16 cellular contexts compared by ENCODE assay signal in genomic region chr3:32124977-32125376, GRCh38. TPM values are rescaled to one million over a fixed set of nuclear protein-coding genes. Genes with fewer than 3 reads are reported as not detected.
DNase-seq lines count a peak whose midpoint lies in the region; ATAC-seq and TF ChIP-seq lines count a peak whose summit lies in the region.
"Had no signal": no experiment of that assay in that cellular context is flagged by ENCODE, and none has a peak within 500 bp of the region (broad histone marks: within the 10 kb centered on the region; RNA-seq: fewer than 3 reads in every experiment).

No MANE protein-coding gene starts in this region.

- no peak for ATAC-seq in heart left ventricle
- ATAC-seq in left ventricle myocardium superior = no peak
- no peak for ATAC-seq in right cardiac atrium
- ATAC-seq in left cardiac atrium = no peak
- no peak for ATAC-seq in gastrocnemius medialis
- ATAC-seq in HG02973 (IDR thresholded peaks at IDR 0.05; ENCODE audit: unreplicated experiment) = no peak
- ATAC-seq: A549; CD8-positive, alpha-beta T cell had no signal

- TF ChIP-seq POLR2A in heart left ventricle (IDR thresholded peaks at IDR 0.05) (no peak), gastrocnemius medialis (IDR thresholded peaks at IDR 0.05) (no peak)

- H3K9me3 ChIP-seq in heart left ventricle = no peaks in the 10 kb centered on the region
- H3K9me3 ChIP-seq in right cardiac atrium (ENCODE audit: control insufficient read depth, low read length) = no peaks in the 10 kb centered on the region
- H3K9me3 ChIP-seq in gastrocnemius medialis = no peaks in the 10 kb centered on the region
- H3K9me3 ChIP-seq: A549; BLaER1 treated with 17β-estradiol and CSF1 and Interleukin-3, amounts not matched to agents 10 nM and 100 nM had no signal

- no peak for DNase-seq in heart left ventricle
- no peak for DNase-seq in left ventricle myocardium superior
- DNase-seq in right cardiac atrium = no peak
- DNase-seq in left cardiac atrium = no peak
- DNase-seq in gastrocnemius medialis = no peak
- no peak for DNase-seq in mesenteric fat pad (ENCODE audit: low spot score)
- DNase-seq: CD8-positive, alpha-beta T cell; DMS 273 treated with DMSO at 0.1 percent for 48 hours; GDM1; GM23248; HCEC 1CT had no signal

- peaks cover 0 to 71% (median 21%) of the 10 kb centered on the region in 12 donors for H3K4me1 ChIP-seq in heart left ventricle
- peaks cover 12% of the 10 kb centered on the region for H3K4me1 ChIP-seq in right cardiac atrium (ENCODE audit: control insufficient read depth, insufficient read depth, low read length)
- H3K4me1 ChIP-seq in gastrocnemius medialis = peaks cover 48 to 51% of the 10 kb centered on the region in 2 donors
- H3K4me1 ChIP-seq: A549 had no signal

- H3K27ac ChIP-seq in heart left ventricle = peak overlapping the region in 7 of 12 donors; percentile 22 to 87 (median 74)
- peak overlapping the region; percentile 73 for H3K27ac ChIP-seq in right cardiac atrium (ENCODE audit: low read length)
- H3K27ac ChIP-seq in gastrocnemius medialis = peak overlapping the region; percentile 60 to 78 (median 70)
- H3K27ac ChIP-seq: 22Rv1; A549; BLaER1 treated with 17β-estradiol and CSF1 and Interleukin-3, amounts not matched to agents 10 nM and 100 nM; GM23248; HL-60 had no signal

- TF ChIP-seq CTCF in heart left ventricle (IDR thresholded peaks at IDR 0.05) (no peak), gastrocnemius medialis (IDR thresholded peaks at IDR 0.05 in 4 of 5, conservative IDR thresholded peaks at IDR 0.05 in 1 of 5) (no peak)

- in situ Hi-C loops in gastrocnemius medialis (cut with MboI; ENCODE audit: low sequenced_read_pairs in 4 of 4) = loop anchor here in 1 of 4 donors (25.0 kb wide), 1 partner anchor 588 kb away; the partner anchor contains the start of gene STT3B

- no peak overlapping the region for H3K4me3 ChIP-seq in heart left ventricle
- H3K4me3 ChIP-seq in right cardiac atrium (ENCODE audit: low read length) = no peak overlapping the region
- H3K4me3 ChIP-seq in gastrocnemius medialis = no peak overlapping the region
- H3K4me3 ChIP-seq: A549; BLaER1 treated with 17β-estradiol and CSF1 and Interleukin-3, amounts not matched to agents 10 nM and 100 nM; GM23248 had no signal

- intact Hi-C loops in heart left ventricle (cut with DNase I) = no loop called here
- intact Hi-C loops in left ventricle myocardium superior (cut with micrococcal nuclease) = no loop called here
- intact Hi-C loops in right cardiac atrium (cut with DNase I) = no loop called here
- intact Hi-C loops in left cardiac atrium (cut with DNase I) = no loop called here
- intact Hi-C loops in gastrocnemius medialis (cut with DNase I; ENCODE audit: low total_unique reads) = no loop called here

- H3K36me3 ChIP-seq in heart left ventricle (peaks cover 0 to 6% (median 3%) of the 10 kb centered on the region in 9 donors), gastrocnemius medialis (no peaks in the 10 kb centered on the region)

- 90 to 98% (median 95%) methylated on average over 2 of the region's 2 CpGs for WGBS in heart left ventricle, 4 donors
- WGBS in right cardiac atrium = 91% methylated on average over 2 of the region's 2 CpGs

- H3K27me3 ChIP-seq in heart left ventricle (no peaks in the 10 kb centered on the region), right cardiac atrium (ENCODE audit: control insufficient read depth, insufficient read depth) (no peaks in the 10 kb centered on the region), gastrocnemius medialis (no peaks in the 10 kb centered on the region)
- H3K27me3 ChIP-seq: BLaER1 treated with 17β-estradiol and CSF1 and Interleukin-3, amounts not matched to agents 10 nM and 100 nM had no signal

RNA-seq across cellular contexts. Expression of gene GPD1L, which starts 18.6 kb away (rescaled TPM):
- 100 to 1,000 TPM; 123 to 340 (median 173) TPM for total RNA-seq in heart left ventricle
- polyA plus RNA-seq in heart left ventricle = 100 to 1,000 TPM in 1 of 2 donors, 10 to 100 TPM in 1; 97.4 to 120 TPM
- total RNA-seq in left ventricle myocardium superior = 246 TPM
- total RNA-seq in right cardiac atrium = 100 to 1,000 TPM; 292 to 364 (median 321) TPM
- polyA plus RNA-seq in right cardiac atrium = 139 TPM
- total RNA-seq in left cardiac atrium = 100 to 1,000 TPM; 177 to 253 TPM
- total RNA-seq in gastrocnemius medialis = 100 to 1,000 TPM in 1 of 4 donors, 10 to 100 TPM in 3; 80.8 to 168 (median 91.3) TPM
- total RNA-seq in mesenteric fat pad = 51.7 TPM
